In the genomic region with DNA sequence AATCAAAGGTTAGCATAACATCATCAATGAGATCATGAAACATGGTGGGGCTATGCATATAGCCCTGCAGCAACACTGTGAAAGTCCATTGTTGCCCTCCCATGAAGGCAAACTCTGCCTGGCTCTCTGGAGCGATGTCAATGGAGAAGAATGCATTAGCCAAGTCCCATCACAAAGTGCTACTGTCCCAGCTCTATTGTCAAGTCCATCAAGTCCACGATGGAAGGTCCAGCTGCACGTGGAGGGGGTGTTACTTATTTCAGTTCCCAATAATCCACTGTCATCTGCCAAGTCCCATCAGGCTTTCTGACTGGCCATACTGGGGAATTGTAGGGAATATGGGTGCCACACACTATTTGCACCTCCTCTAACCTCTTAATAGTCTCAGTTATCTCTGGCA, we compare ENCODE assay signal across 21 cellular contexts.
"Had no signal": no experiment of that assay in that cellular context is flagged by ENCODE, and none has a peak within 500 bp of the region (broad histone marks: within the 10 kb centered on the region; RNA-seq: fewer than 3 reads in every experiment).

No MANE protein-coding gene starts in this region.

- H3K4me3 ChIP-seq: MG63, SJSA1, SK-N-MC had no signal

- H3K4me1 ChIP-seq: SJSA1 had no signal

- DNase-seq: IMR-90, Karpas-422, KG1, MG63, NCI-H1092 treated with DMSO at 0.1 percent for 48 hours, NCI-H1436, NCI-H187, NCI-H2029, NCI-H2081 treated with DMSO at 0.1 percent for 48 hours, NCI-H2171, NCI-H226, NCI-H446, NCI-H510A, NCI-H524 treated with DMSO at 0.1 percent for 48 hours, NCI-H69, NCI-H774, Right ventricle myocardium superior, RPMI8226, SIG-M5 had no signal

- H3K9me3 ChIP-seq: MG63, SJSA1 had no signal

- H3K27me3 ChIP-seq: MG63, SJSA1 had no signal

- H3K27ac ChIP-seq: SJSA1, SK-N-MC had no signal

- H3K36me3 ChIP-seq: MG63, SJSA1 had no signal
